In genomic region chrX:134670241-134670811, GRCh38 we compare ENCODE assay signal across 1 cellular context.
TF ChIP-seq lines count a peak whose summit lies in the region.

No MANE protein-coding gene starts in this region.

TF ChIP-seq in GM23338, 12 proteins besides CTCF, POLR2A, EP300 and RAD21 (continued from another document):
- TF ChIP-seq ZNF462 (CRISPR knock-in tag; IDR thresholded peaks at IDR 0.05): no peak
- no peak for TF ChIP-seq EZH2 (IDR thresholded peaks at IDR 0.05; ENCODE audit: low read depth, unreplicated experiment)
